ENCODE assay signal across 8 cellular contexts in genomic region chr1:55213029-55213884, GRCh38. TPM values are rescaled to one million over a fixed set of nuclear protein-coding genes. Genes with fewer than 3 reads are reported as not detected.
DNase-seq lines count a peak whose midpoint lies in the region; ATAC-seq and TF ChIP-seq lines count a peak whose summit lies in the region.

No MANE protein-coding gene starts in this region.

- POLR2A ChIA-PET in activated CD4-positive, alpha-beta T cell treated with anti-CD3 and anti-CD28 coated beads, Interleukin-2, amount 10 ng/mL, durations not matched to agents 7 days and 5 days (lab: Charles Lee): interaction anchor here (0.6 kb wide), 1 partner anchor 13 kb away, joined by 4 read pairs; no protein-coding TSS in a partner anchor

- TF ChIP-seq CTCF in VCaP (conservative IDR thresholded peaks at IDR 0.05): no peak
- TF ChIP-seq CTCF in glutamatergic neuron (IDR thresholded peaks at IDR 0.05; ENCODE audit: partially characterized antibody, unreplicated experiment): no peak

- H3K9me3 Mint-ChIP-seq in activated CD4-positive, alpha-beta T cell treated with anti-CD3 and anti-CD28 coated beads, Interleukin-2, amount 10 ng/mL, durations not matched to agents 7 days and 5 days: no peaks in the 10 kb centered on the region
- H3K9me3 Mint-ChIP-seq in glutamatergic neuron (ENCODE audit: unreplicated experiment): peaks cover 9% of the 10 kb centered on the region
- H3K9me3 Mint-ChIP-seq in stimulated activated naive CD8-positive, alpha-beta T cell treated with anti-CD3 and anti-CD28 coated beads, Interleukin-15, amount 100 ng/mL, for 72 hours: no peaks in the 10 kb centered on the region

- H3K4me3 Mint-ChIP-seq in activated CD4-positive, alpha-beta T cell treated with anti-CD3 and anti-CD28 coated beads, Interleukin-2, amount 10 ng/mL, durations not matched to agents 7 days and 5 days: peak overlapping the region; percentile 94
- peak overlapping the region; percentile 93 for H3K4me3 Mint-ChIP-seq in glutamatergic neuron (ENCODE audit: unreplicated experiment)
- H3K4me3 Mint-ChIP-seq in stimulated activated naive CD8-positive, alpha-beta T cell treated with anti-CD3 and anti-CD28 coated beads, Interleukin-15, amount 100 ng/mL, for 72 hours: peak overlapping the region; percentile 89 to 91

- peak overlapping the region; percentile 97 for H3K27ac ChIP-seq in VCaP

- no peak for DNase-seq in activated CD4-positive, alpha-beta T cell treated with anti-CD3 and anti-CD28 coated beads, Interleukin-2, amount 10 ng/mL, durations not matched to agents 7 days and 5 days
- DNase-seq in activated CD4-positive, alpha-beta T cell treated with anti-CD3 and anti-CD28 coated beads, Interleukin-2, amount 50 U/mL, for 1 hour: no peak
- DNase-seq in glutamatergic neuron: no peak
- DNase-seq in stimulated activated naive CD8-positive, alpha-beta T cell treated with anti-CD3 and anti-CD28 coated beads, Interleukin-15, amount 100 ng/mL, for 72 hours: no peak
- DNase-seq in NCI-H2171 (lab: John Stamatoyannopoulos, UW): no peak
- no peak for DNase-seq in AG20443 (ENCODE audit: low spot score)

- peaks cover 71% of the 10 kb centered on the region for H3K4me1 Mint-ChIP-seq in activated CD4-positive, alpha-beta T cell treated with anti-CD3 and anti-CD28 coated beads, Interleukin-2, amount 10 ng/mL, durations not matched to agents 7 days and 5 days
- H3K4me1 Mint-ChIP-seq in glutamatergic neuron (ENCODE audit: low read depth, unreplicated experiment): peaks cover 29% of the 10 kb centered on the region
- H3K4me1 Mint-ChIP-seq in stimulated activated naive CD8-positive, alpha-beta T cell treated with anti-CD3 and anti-CD28 coated beads, Interleukin-15, amount 100 ng/mL, for 72 hours: peaks cover 83% of the 10 kb centered on the region

- no peaks in the 10 kb centered on the region for H3K27me3 Mint-ChIP-seq in activated CD4-positive, alpha-beta T cell treated with anti-CD3 and anti-CD28 coated beads, Interleukin-2, amount 10 ng/mL, durations not matched to agents 7 days and 5 days
- H3K27me3 Mint-ChIP-seq in glutamatergic neuron (ENCODE audit: unreplicated experiment): peaks cover 9% of the 10 kb centered on the region
- H3K27me3 Mint-ChIP-seq in stimulated activated naive CD8-positive, alpha-beta T cell treated with anti-CD3 and anti-CD28 coated beads, Interleukin-15, amount 100 ng/mL, for 72 hours: no peaks in the 10 kb centered on the region

- H3K36me3 Mint-ChIP-seq in activated CD4-positive, alpha-beta T cell treated with anti-CD3 and anti-CD28 coated beads, Interleukin-2, amount 10 ng/mL, durations not matched to agents 7 days and 5 days (ENCODE audit: low read depth): peaks cover 15% of the 10 kb centered on the region
- peaks cover 5% of the 10 kb centered on the region for H3K36me3 Mint-ChIP-seq in glutamatergic neuron (ENCODE audit: unreplicated experiment)

- H3K27ac Mint-ChIP-seq in activated CD4-positive, alpha-beta T cell treated with anti-CD3 and anti-CD28 coated beads, Interleukin-2, amount 10 ng/mL, durations not matched to agents 7 days and 5 days: peak overlapping the region; percentile 93
- H3K27ac Mint-ChIP-seq in glutamatergic neuron (ENCODE audit: unreplicated experiment): peak overlapping the region; percentile 91
- H3K27ac Mint-ChIP-seq in stimulated activated naive CD8-positive, alpha-beta T cell treated with anti-CD3 and anti-CD28 coated beads, Interleukin-15, amount 100 ng/mL, for 72 hours: peak overlapping the region; percentile 72 to 94

- peak; percentile 44 for ATAC-seq in stimulated activated naive CD8-positive, alpha-beta T cell treated with anti-CD3 and anti-CD28 coated beads, Interleukin-15, amount 100 ng/mL, for 72 hours
- ATAC-seq in GM21825 (IDR thresholded peaks at IDR 0.05; ENCODE audit: unreplicated experiment): no peak

- CTCF ChIA-PET in activated CD4-positive, alpha-beta T cell treated with anti-CD3 and anti-CD28 coated beads, Interleukin-2, amount 10 ng/mL, durations not matched to agents 7 days and 5 days (lab: Charles Lee): interaction anchor here (0.7 kb wide), 1 partner anchor 13 kb away, joined by 3 read pairs; no protein-coding TSS in a partner anchor

RNA-seq across cellular contexts. Expression of gene USP24, which starts 1.9 kb away (rescaled TPM):
- total RNA-seq in activated CD4-positive, alpha-beta T cell treated with anti-CD3 and anti-CD28 coated beads, Interleukin-2, amount 10 ng/mL, durations not matched to agents 7 days and 5 days: 10 to 100 TPM; 37.5 to 39.9 TPM
- total RNA-seq in glutamatergic neuron (ENCODE audit: unreplicated experiment): 54.6 TPM
